Comparison of ENCODE assay signal across 1 cellular context in the genomic region with DNA sequence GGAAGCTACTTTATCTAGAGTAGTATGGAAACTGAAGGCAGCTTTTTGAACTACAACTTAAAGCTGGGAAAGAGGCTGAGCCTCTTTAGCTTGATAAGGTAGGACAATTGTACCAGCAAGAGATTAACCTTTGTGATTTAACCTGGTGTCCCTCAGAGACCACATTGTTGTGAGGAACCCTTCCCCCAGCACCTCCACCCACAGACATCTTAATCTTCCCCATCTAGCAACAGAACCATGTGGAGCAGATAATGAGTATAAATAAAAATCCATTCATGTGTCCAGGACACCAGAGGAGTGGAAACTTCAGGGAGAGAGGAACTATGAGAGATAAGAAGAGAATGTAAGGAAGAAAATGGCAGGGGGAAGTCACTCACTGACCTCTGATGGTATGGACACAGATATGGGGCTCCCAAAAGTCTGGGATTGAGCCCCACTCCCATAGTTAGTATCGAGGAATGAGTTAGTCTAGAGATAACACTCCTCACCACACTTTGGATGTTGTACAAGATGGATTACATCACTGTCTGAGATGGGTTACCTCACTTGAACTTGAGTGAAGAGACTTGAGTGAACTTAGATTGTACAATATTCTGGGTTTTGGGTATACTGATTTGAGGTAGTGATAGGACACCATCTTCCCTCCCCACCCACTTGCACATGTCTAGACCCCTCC.
TF ChIP-seq lines count a peak whose summit lies in the region.

No MANE protein-coding gene starts in this region.

TF ChIP-seq in GM23338, 12 proteins besides CTCF, POLR2A, EP300 and RAD21:
- TF ChIP-seq JUNB (IDR thresholded peaks at IDR 0.05; ENCODE audit: unreplicated experiment) (no peak), EZH2 (IDR thresholded peaks at IDR 0.05; ENCODE audit: low read depth, unreplicated experiment) (no peak)
- TF ChIP-seq, protein P1, sequence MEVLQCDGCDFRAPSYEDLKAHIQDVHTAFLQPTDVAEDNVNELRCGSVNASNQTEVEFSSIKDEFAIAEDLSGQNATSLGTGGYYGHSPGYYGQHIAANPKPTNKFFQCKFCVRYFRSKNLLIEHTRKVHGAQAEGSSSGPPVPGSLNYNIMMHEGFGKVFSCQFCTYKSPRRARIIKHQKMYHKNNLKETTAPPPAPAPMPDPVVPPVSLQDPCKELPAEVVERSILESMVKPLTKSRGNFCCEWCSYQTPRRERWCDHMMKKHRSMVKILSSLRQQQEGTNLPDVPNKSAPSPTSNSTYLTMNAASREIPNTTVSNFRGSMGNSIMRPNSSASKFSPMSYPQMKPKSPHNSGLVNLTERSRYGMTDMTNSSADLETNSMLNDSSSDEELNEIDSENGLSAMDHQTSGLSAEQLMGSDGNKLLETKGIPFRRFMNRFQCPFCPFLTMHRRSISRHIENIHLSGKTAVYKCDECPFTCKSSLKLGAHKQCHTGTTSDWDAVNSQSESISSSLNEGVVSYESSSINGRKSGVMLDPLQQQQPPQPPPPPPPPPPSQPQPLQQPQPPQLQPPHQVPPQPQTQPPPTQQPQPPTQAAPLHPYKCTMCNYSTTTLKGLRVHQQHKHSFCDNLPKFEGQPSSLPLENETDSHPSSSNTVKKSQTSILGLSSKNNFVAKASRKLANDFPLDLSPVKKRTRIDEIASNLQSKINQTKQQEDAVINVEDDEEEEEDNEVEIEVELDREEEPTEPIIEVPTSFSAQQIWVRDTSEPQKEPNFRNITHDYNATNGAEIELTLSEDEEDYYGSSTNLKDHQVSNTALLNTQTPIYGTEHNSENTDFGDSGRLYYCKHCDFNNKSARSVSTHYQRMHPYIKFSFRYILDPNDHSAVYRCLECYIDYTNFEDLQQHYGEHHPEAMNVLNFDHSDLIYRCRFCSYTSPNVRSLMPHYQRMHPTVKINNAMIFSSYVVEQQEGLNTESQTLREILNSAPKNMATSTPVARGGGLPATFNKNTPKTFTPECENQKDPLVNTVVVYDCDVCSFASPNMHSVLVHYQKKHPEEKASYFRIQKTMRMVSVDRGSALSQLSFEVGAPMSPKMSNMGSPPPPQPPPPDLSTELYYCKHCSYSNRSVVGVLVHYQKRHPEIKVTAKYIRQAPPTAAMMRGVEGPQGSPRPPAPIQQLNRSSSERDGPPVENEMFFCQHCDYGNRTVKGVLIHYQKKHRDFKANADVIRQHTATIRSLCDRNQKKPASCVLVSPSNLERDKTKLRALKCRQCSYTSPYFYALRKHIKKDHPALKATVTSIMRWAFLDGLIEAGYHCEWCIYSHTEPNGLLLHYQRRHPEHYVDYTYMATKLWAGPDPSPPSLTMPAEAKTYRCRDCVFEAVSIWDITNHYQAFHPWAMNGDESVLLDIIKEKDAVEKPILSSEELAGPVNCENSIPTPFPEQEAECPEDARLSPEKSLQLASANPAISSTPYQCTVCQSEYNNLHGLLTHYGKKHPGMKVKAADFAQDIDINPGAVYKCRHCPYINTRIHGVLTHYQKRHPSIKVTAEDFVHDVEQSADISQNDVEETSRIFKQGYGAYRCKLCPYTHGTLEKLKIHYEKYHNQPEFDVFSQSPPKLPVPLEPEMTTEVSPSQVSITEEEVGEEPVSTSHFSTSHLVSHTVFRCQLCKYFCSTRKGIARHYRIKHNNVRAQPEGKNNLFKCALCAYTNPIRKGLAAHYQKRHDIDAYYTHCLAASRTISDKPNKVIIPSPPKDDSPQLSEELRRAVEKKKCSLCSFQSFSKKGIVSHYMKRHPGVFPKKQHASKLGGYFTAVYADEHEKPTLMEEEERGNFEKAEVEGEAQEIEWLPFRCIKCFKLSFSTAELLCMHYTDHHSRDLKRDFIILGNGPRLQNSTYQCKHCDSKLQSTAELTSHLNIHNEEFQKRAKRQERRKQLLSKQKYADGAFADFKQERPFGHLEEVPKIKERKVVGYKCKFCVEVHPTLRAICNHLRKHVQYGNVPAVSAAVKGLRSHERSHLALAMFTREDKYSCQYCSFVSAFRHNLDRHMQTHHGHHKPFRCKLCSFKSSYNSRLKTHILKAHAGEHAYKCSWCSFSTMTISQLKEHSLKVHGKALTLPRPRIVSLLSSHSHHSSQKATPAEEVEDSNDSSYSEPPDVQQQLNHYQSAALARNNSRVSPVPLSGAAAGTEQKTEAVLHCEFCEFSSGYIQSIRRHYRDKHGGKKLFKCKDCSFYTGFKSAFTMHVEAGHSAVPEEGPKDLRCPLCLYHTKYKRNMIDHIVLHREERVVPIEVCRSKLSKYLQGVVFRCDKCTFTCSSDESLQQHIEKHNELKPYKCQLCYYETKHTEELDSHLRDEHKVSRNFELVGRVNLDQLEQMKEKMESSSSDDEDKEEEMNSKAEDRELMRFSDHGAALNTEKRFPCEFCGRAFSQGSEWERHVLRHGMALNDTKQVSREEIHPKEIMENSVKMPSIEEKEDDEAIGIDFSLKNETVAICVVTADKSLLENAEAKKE (CRISPR knock-in tag; IDR thresholded peaks at IDR 0.05), result no peak
- TF ChIP-seq, protein P2, sequence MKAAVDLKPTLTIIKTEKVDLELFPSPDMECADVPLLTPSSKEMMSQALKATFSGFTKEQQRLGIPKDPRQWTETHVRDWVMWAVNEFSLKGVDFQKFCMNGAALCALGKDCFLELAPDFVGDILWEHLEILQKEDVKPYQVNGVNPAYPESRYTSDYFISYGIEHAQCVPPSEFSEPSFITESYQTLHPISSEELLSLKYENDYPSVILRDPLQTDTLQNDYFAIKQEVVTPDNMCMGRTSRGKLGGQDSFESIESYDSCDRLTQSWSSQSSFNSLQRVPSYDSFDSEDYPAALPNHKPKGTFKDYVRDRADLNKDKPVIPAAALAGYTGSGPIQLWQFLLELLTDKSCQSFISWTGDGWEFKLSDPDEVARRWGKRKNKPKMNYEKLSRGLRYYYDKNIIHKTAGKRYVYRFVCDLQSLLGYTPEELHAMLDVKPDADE (IDR thresholded peaks at IDR 0.05), result no peak
